In genomic region chr2:121276341-121276740, GRCh38 we compare ENCODE assay signal across 9 cellular contexts. TPM values are rescaled to one million over a fixed set of nuclear protein-coding genes. Genes with fewer than 3 reads are reported as not detected.
"Had no signal": no experiment of that assay in that cellular context is flagged by ENCODE, and none has a peak within 500 bp of the region (broad histone marks: within the 10 kb centered on the region; RNA-seq: fewer than 3 reads in every experiment).

No MANE protein-coding gene starts in this region.

- H3K27ac ChIP-seq: GM23248 had no signal

- DNase-seq: GM23248, GOT3, H7, H9, HCEC 1CT, HFFc6 had no signal

- H3K4me1 ChIP-seq: HAP-1 had no signal

- H3K9me3 ChIP-seq: HAP-1 had no signal

- H3K4me3 Mint-ChIP-seq: GM23338, H9, HFFc6 had no signal

- H3K9me3 Mint-ChIP-seq: GM23338, H9, HFFc6 had no signal

- H3K4me3 ChIP-seq: GM23248, GM23338, HAP-1 had no signal

- ATAC-seq: GM23338, HCT116 had no signal

- H3K36me3 ChIP-seq: HAP-1 had no signal

- H3K27ac Mint-ChIP-seq: GM23338, H9, HFFc6 had no signal

- H3K4me1 Mint-ChIP-seq: H9 had no signal

RNA-seq across cellular contexts. Expression of gene TFCP2L1, which starts 8.7 kb away (rescaled TPM):
- total RNA-seq: GM23248 had no signal
- polyA plus RNA-seq: GM23248 had no signal
